Comparison of ENCODE assay signal across 16 cellular contexts in genomic region chr3:12289562-12289961, GRCh38. TPM values are rescaled to one million over a fixed set of nuclear protein-coding genes. Genes with fewer than 3 reads are reported as not detected.
DNase-seq lines count a peak whose midpoint lies in the region; ATAC-seq and TF ChIP-seq lines count a peak whose summit lies in the region.
"Had no signal": no experiment of that assay in that cellular context is flagged by ENCODE, and none has a peak within 500 bp of the region (broad histone marks: within the 10 kb centered on the region; RNA-seq: fewer than 3 reads in every experiment).

No MANE protein-coding gene starts in this region.

- H3K36me3 Mint-ChIP-seq in CD4-positive, alpha-beta T cell (ENCODE audit: low read depth): no peaks in the 10 kb centered on the region
- H3K36me3 Mint-ChIP-seq in T-helper 17 cell (ENCODE audit: low read depth) (no peaks in the 10 kb centered on the region), progenitor cell of endocrine pancreas (ENCODE audit: insufficient read depth) (no peaks in the 10 kb centered on the region)

- no peak overlapping the region for H3K27ac ChIP-seq in CD4-positive, alpha-beta T cell (ENCODE audit: low read depth, low read length)

- peaks cover 11% of the 10 kb centered on the region for H3K4me1 Mint-ChIP-seq in CD4-positive, alpha-beta T cell (ENCODE audit: low read depth)
- H3K4me1 Mint-ChIP-seq in T-helper 17 cell: peaks cover 8% of the 10 kb centered on the region
- H3K4me1 Mint-ChIP-seq in progenitor cell of endocrine pancreas (ENCODE audit: low read depth): peaks cover 11% of the 10 kb centered on the region

- H3K27ac Mint-ChIP-seq in CD4-positive, alpha-beta T cell: no peak overlapping the region
- H3K27ac Mint-ChIP-seq in T-helper 17 cell (no peak overlapping the region), progenitor cell of endocrine pancreas (no peak overlapping the region)

- ATAC-seq in CD4-positive, alpha-beta T cell (ENCODE audit: poor library complexity): no peak
- ATAC-seq in T-helper 17 cell (no peak), HG03469 (IDR thresholded peaks at IDR 0.05; ENCODE audit: unreplicated experiment) (no peak)

- DNase-seq in CD4-positive, alpha-beta T cell: no peak
- DNase-seq in T-helper 17 cell (no peak), fibroblast of the aortic adventitia (ENCODE audit: low read depth) (no peak), progenitor cell of endocrine pancreas (ENCODE audit: low spot score, unreplicated experiment) (no peak), NCI-H1436 treated with DMSO at 0.1 percent for 48 hours (lab: John Stamatoyannopoulos, UW) (no peak), SW480 (ENCODE audit: low spot score) (no peak), retina (no peak)
- DNase-seq: activated CD4-positive, alpha-beta T cell treated with anti-CD3 and anti-CD28 coated beads for 1 hour; anterior cingulate cortex; BE2C; DND-41; NCI-H226; occipital lobe; SW 1271 had no signal

- H3K4me3 Mint-ChIP-seq in CD4-positive, alpha-beta T cell: peak overlapping the region; percentile 2
- peak overlapping the region; percentile 81 for H3K4me3 Mint-ChIP-seq in T-helper 17 cell
- H3K4me3 Mint-ChIP-seq in progenitor cell of endocrine pancreas (ENCODE audit: low read depth): peak overlapping the region; percentile 81

- intact Hi-C loops in CD4-positive, alpha-beta T cell (cut with DNase I, micrococcal nuclease): no loop called here

- H3K4me3 ChIP-seq in fibroblast of the aortic adventitia (ENCODE audit: low read depth, low read length): peak overlapping the region; percentile 85
- H3K4me3 ChIP-seq: lung had no signal

- POLR2A ChIA-PET in CD4-positive, alpha-beta T cell (lab: Charles Lee): no interaction called here

- peaks cover 5% of the 10 kb centered on the region for H3K9me3 ChIP-seq in CD4-positive, alpha-beta T cell (ENCODE audit: control insufficient read depth, low read length)
- H3K9me3 ChIP-seq in T-helper 17 cell (ENCODE audit: control insufficient read depth, low read length, poor library complexity, severe bottlenecking): no peaks in the 10 kb centered on the region
- H3K9me3 ChIP-seq: BE2C had no signal

- peaks cover 38% of the 10 kb centered on the region for H3K27me3 ChIP-seq in CD4-positive, alpha-beta T cell (ENCODE audit: control insufficient read depth, insufficient read depth, low read length)
- H3K27me3 ChIP-seq: BE2C had no signal

- CTCF ChIA-PET in CD4-positive, alpha-beta T cell (lab: Charles Lee): no interaction called here

- no peak for TF ChIP-seq CTCF in CD4-positive, alpha-beta T cell (IDR thresholded peaks at IDR 0.05)
- TF ChIP-seq CTCF in fibroblast of the aortic adventitia (IDR thresholded peaks at IDR 0.05; ENCODE audit: insufficient read depth, low read length) (no peak), progenitor cell of endocrine pancreas (IDR thresholded peaks at IDR 0.05; ENCODE audit: unreplicated experiment) (no peak)

- peaks cover 3% of the 10 kb centered on the region for H3K9me3 Mint-ChIP-seq in CD4-positive, alpha-beta T cell
- H3K9me3 Mint-ChIP-seq in progenitor cell of endocrine pancreas (ENCODE audit: low read depth): no peaks in the 10 kb centered on the region

- H3K27me3 Mint-ChIP-seq in CD4-positive, alpha-beta T cell: peaks cover 36% of the 10 kb centered on the region
- peaks cover 31% of the 10 kb centered on the region for H3K27me3 Mint-ChIP-seq in T-helper 17 cell
- H3K27me3 Mint-ChIP-seq in progenitor cell of endocrine pancreas: peaks cover 2% of the 10 kb centered on the region

RNA-seq across cellular contexts. Expression of gene PPARG, which starts 0.7 kb away (rescaled TPM):
- total RNA-seq in CD4-positive, alpha-beta T cell: under 1 TPM; 0.27 to 0.75 TPM
- total RNA-seq in T-helper 17 cell (1 to 10 TPM; 1.1 to 1.2 TPM), fibroblast of the aortic adventitia (ENCODE audit: low replicate concordance) (11.1 and 39.4 TPM in 2 replicates), progenitor cell of endocrine pancreas (17.1 and 17.5 TPM in 2 replicates)

Comparison
In these comparisons a context has a peak if more than half of its experiments do, and no peak if none do; other contexts are left out.
1. H3K4me3 Mint-ChIP-seq: peak in every context shown above with its lines; median percentile 81 in T-helper 17 cell; 81 in progenitor cell of endocrine pancreas; 2 in CD4-positive, alpha-beta T cell.